In genomic region chr2:106983305-106983704, GRCh38 we compare ENCODE assay signal across 22 cellular contexts.
"Had no signal": no experiment of that assay in that cellular context is flagged by ENCODE, and none has a peak within 500 bp of the region (broad histone marks: within the 10 kb centered on the region; RNA-seq: fewer than 3 reads in every experiment).

No MANE protein-coding gene starts in this region.

- H3K27me3 ChIP-seq: ascending aorta, esophagus squamous epithelium, hepatocyte, left lung, transverse colon, vagina had no signal

- H3K9me3 ChIP-seq: ascending aorta, esophagus squamous epithelium, left lung, transverse colon, vagina had no signal

- ATAC-seq: activated naive CD8-positive, alpha-beta T cell treated with anti-CD3 and anti-CD28 coated beads, Interleukin-2, amount 50 U/mL, for 24 hours; left lung; stimulated activated naive CD8-positive, alpha-beta T cell treated with anti-CD3 and anti-CD28 coated beads, Interleukin-15, Interleukin-2, amounts not matched to agents 100 U/mL and 50 U/mL, for 24 hours had no signal

- H3K4me1 ChIP-seq: ascending aorta, esophagus squamous epithelium, left lung, transverse colon, vagina had no signal

- H3K4me3 ChIP-seq: ascending aorta, esophagus squamous epithelium, hepatocyte, left lung, transverse colon, vagina had no signal

- H3K36me3 ChIP-seq: ascending aorta, esophagus squamous epithelium, left lung, transverse colon, vagina had no signal

- H3K4me2 ChIP-seq: hepatocyte had no signal

- DNase-seq: activated CD4-positive, CD25-positive, alpha-beta regulatory T cell treated with anti-CD3 and anti-CD28 coated beads, Interleukin-2, amount 50 U/mL, for 72 hours; activated CD8-positive, alpha-beta memory T cell treated with anti-CD3 and anti-CD28 coated beads for 24 hours; activated CD8-positive, alpha-beta memory T cell treated with anti-CD3 and anti-CD28 coated beads, Interleukin-2, amount 50 U/mL, for 48 hours; activated effector memory CD4-positive, alpha-beta T cell treated with Interleukin-2 at 50 U/mL for 16 hours; activated naive CD4-positive, alpha-beta T cell treated with anti-CD3 and anti-CD28 coated beads, Interleukin-2, amount 10 ng/mL, durations not matched to agents 7 days and 5 days; activated naive CD8-positive, alpha-beta T cell treated with anti-CD3 and anti-CD28 coated beads, Interleukin-2, amount 50 U/mL, for 24 hours; activated T-cell treated with anti-CD3 and anti-CD28 coated beads, Interleukin-2, amount 50 U/mL, for 48 hours; dermis blood vessel endothelial cell; effector memory CD4-positive, alpha-beta T cell; esophagus squamous epithelium; islet precursor cell; left lung; midbrain; nephron progenitor cell; nucleus accumbens; stimulated activated CD4-positive, alpha-beta T cell treated with anti-CD3 and anti-CD28 coated beads, Interleukin-2, amount 100 ng/mL, for 24 hours; stimulated activated naive CD8-positive, alpha-beta T cell treated with anti-CD3 and anti-CD28 coated beads, Interleukin-15, Interleukin-2, amounts not matched to agents 100 U/mL and 50 U/mL, for 24 hours; substantia nigra; transverse colon had no signal

- H3K27ac ChIP-seq: ascending aorta, esophagus squamous epithelium, hepatocyte, left lung, transverse colon, vagina had no signal

- H2AFZ ChIP-seq: hepatocyte had no signal
